In genomic region chr4:118284169-118284568, GRCh38 we compare ENCODE assay signal across 9 cellular contexts.
DNase-seq lines count a peak whose midpoint lies in the region; ATAC-seq, FAIRE-seq and TF ChIP-seq lines count a peak whose summit lies in the region.
"Had no signal": no experiment of that assay in that cellular context is flagged by ENCODE, and none has a peak within 500 bp of the region (broad histone marks: within the 10 kb centered on the region; RNA-seq: fewer than 3 reads in every experiment).

No MANE protein-coding gene starts in this region.

- FAIRE-seq in frontal cortex (lab: Jason Lieb, UNC) = no peak

- intact Hi-C loops in Calu3 (cut with micrococcal nuclease; ENCODE audit: unreplicated experiment) = loop anchor here (5.0 kb wide), 2 partner anchors 133 to 223 kb away; no protein-coding TSS in a partner anchor
- intact Hi-C loops in PC-9 (cut with micrococcal nuclease; ENCODE audit: unreplicated experiment) = loop anchor here (10.0 kb wide), 2 partner anchors 221 to 401 kb away; partner anchors contain the start of gene METTL14

- H3K9me3 Mint-ChIP-seq in Calu3 (ENCODE audit: low read depth, unreplicated experiment) = no peaks in the 10 kb centered on the region

- H3K4me3 Mint-ChIP-seq in Calu3 (ENCODE audit: low read depth, unreplicated experiment) = no peak overlapping the region

- BruUV-seq in Calu3 (replicated peaks; lab: Mats Ljungman, UMichigan) = no TSS peak
- no TSS peak for BruUV-seq in PC-9 (replicated peaks; lab: Mats Ljungman, UMichigan)

- TF ChIP-seq CTCF in Calu3 (IDR thresholded peaks at IDR 0.05; ENCODE audit: unreplicated experiment) (no peak), PC-9 (conservative IDR thresholded peaks at IDR 0.05) (no peak)

- H3K4me3 ChIP-seq in PC-9 = no peak overlapping the region
- H3K4me3 ChIP-seq: sigmoid colon had no signal

- peak overlapping the region; percentile 3 for H3K27ac Mint-ChIP-seq in Calu3 (ENCODE audit: unreplicated experiment)

- H3K27me3 ChIP-seq in PC-9 (ENCODE audit: insufficient read depth, low read depth) = no peaks in the 10 kb centered on the region
- H3K27me3 ChIP-seq: sigmoid colon had no signal

- H3K4me2 ChIP-seq in PC-9 = no peak overlapping the region

- peaks cover 18% of the 10 kb centered on the region for H3K36me3 ChIP-seq in PC-9 (ENCODE audit: low read depth)
- H3K36me3 ChIP-seq: sigmoid colon had no signal

- peaks cover 16% of the 10 kb centered on the region for H3K79me2 ChIP-seq in PC-9 (ENCODE audit: low read depth)

- peaks cover 36% of the 10 kb centered on the region for H3K4me1 Mint-ChIP-seq in Calu3 (ENCODE audit: low read depth, unreplicated experiment)

- CTCF ChIA-PET in Calu3 (lab: Charles Lee) = no interaction called here
- CTCF ChIA-PET in PC-9 (lab: Charles Lee) = no interaction called here

- no peaks in the 10 kb centered on the region for H3K9me2 ChIP-seq in PC-9 (ENCODE audit: insufficient read depth)

- POLR2A ChIA-PET in PC-9 (lab: Charles Lee; ENCODE audit: unreplicated experiment) = no interaction called here

- ATAC-seq in GM19395 (IDR thresholded peaks at IDR 0.05; ENCODE audit: unreplicated experiment) (peak; percentile 67), HG03066 (IDR thresholded peaks at IDR 0.05; ENCODE audit: low read depth, unreplicated experiment) (peak; percentile 40)

- peaks cover 42% of the 10 kb centered on the region for H3K36me3 Mint-ChIP-seq in Calu3 (ENCODE audit: insufficient read depth, unreplicated experiment)

- peaks cover 6% of the 10 kb centered on the region for H4K20me1 ChIP-seq in PC-9 (ENCODE audit: insufficient read depth)

- H3K27me3 Mint-ChIP-seq in Calu3 (ENCODE audit: unreplicated experiment) = no peaks in the 10 kb centered on the region

- H3F3A ChIP-seq in PC-9 (ENCODE audit: insufficient read depth, low read depth) = peaks cover 45% of the 10 kb centered on the region

- H2AFZ ChIP-seq in PC-9 = no peak overlapping the region

- no peak overlapping the region for H3K27ac ChIP-seq in PC-9
- H3K27ac ChIP-seq: sigmoid colon had no signal

- no peak for DNase-seq in Calu3
- DNase-seq in OCI-M1 (lab: John Stamatoyannopoulos, UW) = peak; percentile 89
- no peak for DNase-seq in frontal cortex (ENCODE audit: low spot score in 2 of 2)
- no peak for DNase-seq in amniotic stem cell (lab: John Stamatoyannopoulos, UW)
- no peak for DNase-seq in PC-9
- DNase-seq in kidney glomerular epithelial cell (lab: John Stamatoyannopoulos, UW) = no peak
- DNase-seq: sigmoid colon had no signal

- peaks cover 14% of the 10 kb centered on the region for H3K4me1 ChIP-seq in PC-9 (replicated peaks; ENCODE audit: insufficient read depth)

- no peaks in the 10 kb centered on the region for H3K9me3 ChIP-seq in PC-9 (ENCODE audit: insufficient read depth, low read depth)
- H3K9me3 ChIP-seq: sigmoid colon had no signal
